Comparison of ENCODE assay signal across 2 cellular contexts in genomic region chr5:10725636-10726035, GRCh38.
TF ChIP-seq lines count a peak whose summit lies in the region.

No MANE protein-coding gene starts in this region.

TF ChIP-seq in HepG2, 621 proteins besides CTCF, POLR2A, EP300 and RAD21:
- TF ChIP-seq MYNN (CRISPR knock-in tag; IDR thresholded peaks at IDR 0.05; ENCODE audit: low read depth) (no peak), ZNF629 (CRISPR knock-in tag; conservative IDR thresholded peaks at IDR 0.05) (no peak), ARID5B (CRISPR knock-in tag; IDR thresholded peaks at IDR 0.05) (no peak), SIN3A (IDR thresholded peaks at IDR 0.05; ENCODE audit: borderline replicate concordance, low read depth, low read length) (no peak)

TF ChIP-seq in endothelial cell of umbilical vein, 7 proteins besides CTCF, POLR2A, EP300 and RAD21:
- TF ChIP-seq POLR2AphosphoS5 (IDR thresholded peaks at IDR 0.05; ENCODE audit: insufficient read depth, low read depth, low read length) (no peak), MYC (IDR thresholded peaks at IDR 0.05; ENCODE audit: low read depth, low read length) (no peak), GATA2 (IDR thresholded peaks at IDR 0.05; ENCODE audit: insufficient read depth, insufficient read length, low read depth, low read length) (no peak), FOS (IDR thresholded peaks at IDR 0.05; ENCODE audit: borderline replicate concordance, insufficient read depth, low read length) (no peak), MAX (IDR thresholded peaks at IDR 0.05; ENCODE audit: insufficient read depth, insufficient read length) (no peak), EZH2 (IDR thresholded peaks at IDR 0.05; ENCODE audit: borderline replicate concordance, low read depth, low read length, severe bottlenecking) (no peak), JUN (IDR thresholded peaks at IDR 0.05; ENCODE audit: borderline replicate concordance, insufficient read depth, insufficient read length, low read depth) (no peak)
